10 cellular contexts compared by ENCODE assay signal in the genomic region with DNA sequence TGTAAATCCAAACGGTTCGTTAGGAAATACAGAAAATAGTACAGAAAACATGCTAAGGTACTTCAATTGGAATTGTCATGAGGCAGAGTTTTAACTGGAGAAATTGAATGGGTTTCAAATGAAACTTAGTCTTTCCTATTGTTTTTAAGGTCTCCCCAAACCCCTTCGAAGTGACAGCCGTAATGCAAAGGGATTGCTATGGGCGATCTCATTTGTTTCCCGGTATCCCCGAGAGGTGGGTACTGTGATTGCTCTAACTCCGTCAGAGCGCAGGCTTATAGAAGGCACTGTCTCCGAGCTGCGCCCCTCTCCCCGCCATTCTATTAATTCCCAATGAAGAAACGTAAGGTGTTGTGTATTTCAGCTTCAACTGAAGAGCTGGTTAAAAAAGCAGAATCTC. TPM values are rescaled to one million over a fixed set of nuclear protein-coding genes. Genes with fewer than 3 reads are reported as not detected.
DNase-seq lines count a peak whose midpoint lies in the region; ATAC-seq and TF ChIP-seq lines count a peak whose summit lies in the region.
"Had no signal": no experiment of that assay in that cellular context is flagged by ENCODE, and none has a peak within 500 bp of the region (broad histone marks: within the 10 kb centered on the region; RNA-seq: fewer than 3 reads in every experiment).

No MANE protein-coding gene starts in this region.

- no peak for ATAC-seq in CD4-positive, alpha-beta T cell (ENCODE audit: poor library complexity)
- no peak for ATAC-seq in natural killer cell treated with Interleukin-12 subunit alpha and Interleukin-12 subunit beta and Interleukin-15 and Interleukin-18, amount 100 ng/mL, for 72 hours
- no peak for ATAC-seq in HG03354 (IDR thresholded peaks at IDR 0.05; ENCODE audit: poor library complexity, severe bottlenecking, unreplicated experiment)

- H3K9ac ChIP-seq in HUES64 (ENCODE audit: low read depth, low read length) = peak overlapping the region; percentile 79

- peaks cover 41% of the 10 kb centered on the region for H3K4me1 Mint-ChIP-seq in CD4-positive, alpha-beta T cell (ENCODE audit: low read depth)
- peaks cover 44 to 52% of the 10 kb centered on the region in 2 donors for H3K4me1 Mint-ChIP-seq in natural killer cell treated with Interleukin-12 subunit alpha and Interleukin-12 subunit beta and Interleukin-15 and Interleukin-18, amount 100 ng/mL, for 72 hours (ENCODE audit: low read depth in 2 of 2)

- CTCF ChIA-PET in CD4-positive, alpha-beta T cell (lab: Charles Lee) = interaction anchor here (0.7 to 1.7 kb wide), 5 partner anchors 8 to 300 kb away, joined by 3 to 5 read pairs (median 4); a partner anchor contains a TSS

- WGBS in HUES64 = 56% methylated on average over 13 of the region's 13 CpGs

- peaks cover 17% of the 10 kb centered on the region for H3K27me3 ChIP-seq in CD4-positive, alpha-beta T cell (ENCODE audit: control insufficient read depth, insufficient read depth, low read length)
- H3K27me3 ChIP-seq in HUES64 (ENCODE audit: insufficient read depth, low read length) = peaks cover 62% of the 10 kb centered on the region

- peak overlapping the region; percentile 72 for H3K4me3 ChIP-seq in HUES64 (ENCODE audit: low read length)
- H3K4me3 ChIP-seq in coronary artery = peak overlapping the region; percentile 45
- H3K4me3 ChIP-seq: colonic mucosa had no signal

- no peaks in the 10 kb centered on the region for H3K36me3 Mint-ChIP-seq in CD4-positive, alpha-beta T cell (ENCODE audit: low read depth)
- H3K36me3 Mint-ChIP-seq in natural killer cell treated with Interleukin-12 subunit alpha and Interleukin-12 subunit beta and Interleukin-15 and Interleukin-18, amount 100 ng/mL, for 72 hours = no peaks in the 10 kb centered on the region

- POLR2A ChIA-PET in CD4-positive, alpha-beta T cell (lab: Charles Lee) = interaction anchor here (0.9 to 3.7 kb wide), 9 partner anchors 10 to 355 kb away, joined by 3 to 70 read pairs (median 7); partner anchors contain the start of genes IBA57, RNF187 and TRIM11

- no peaks in the 10 kb centered on the region for H3K9me3 Mint-ChIP-seq in CD4-positive, alpha-beta T cell
- no peaks in the 10 kb centered on the region for H3K9me3 Mint-ChIP-seq in natural killer cell treated with Interleukin-12 subunit alpha and Interleukin-12 subunit beta and Interleukin-15 and Interleukin-18, amount 100 ng/mL, for 72 hours

- no peak for TF ChIP-seq CTCF in CD4-positive, alpha-beta T cell (IDR thresholded peaks at IDR 0.05)
- TF ChIP-seq CTCF in coronary artery (IDR thresholded peaks at IDR 0.05) (no peak), GM20000 (IDR thresholded peaks at IDR 0.05; ENCODE audit: extremely low read depth, missing control alignments) (no peak)

- H3K4me3 Mint-ChIP-seq in CD4-positive, alpha-beta T cell = peak overlapping the region; percentile 88
- H3K4me3 Mint-ChIP-seq in natural killer cell treated with Interleukin-12 subunit alpha and Interleukin-12 subunit beta and Interleukin-15 and Interleukin-18, amount 100 ng/mL, for 72 hours = peak overlapping the region; percentile 87

- H3K9me3 ChIP-seq in CD4-positive, alpha-beta T cell (ENCODE audit: control insufficient read depth, low read length) = no peaks in the 10 kb centered on the region
- H3K9me3 ChIP-seq in HUES64 (ENCODE audit: insufficient read depth, low read depth, low read length) = no peaks in the 10 kb centered on the region
- H3K9me3 ChIP-seq: colonic mucosa, left lung had no signal

- H3K27ac Mint-ChIP-seq in CD4-positive, alpha-beta T cell = peak overlapping the region; percentile 77
- peak overlapping the region; percentile 72 to 86 for H3K27ac Mint-ChIP-seq in natural killer cell treated with Interleukin-12 subunit alpha and Interleukin-12 subunit beta and Interleukin-15 and Interleukin-18, amount 100 ng/mL, for 72 hours

- H3K36me3 ChIP-seq in HUES64 (ENCODE audit: insufficient read depth, low read length) = no peaks in the 10 kb centered on the region
- H3K36me3 ChIP-seq: colonic mucosa, left lung had no signal

- peaks cover 17% of the 10 kb centered on the region for H3K27me3 Mint-ChIP-seq in CD4-positive, alpha-beta T cell
- peaks cover 5 to 14% of the 10 kb centered on the region in 2 donors for H3K27me3 Mint-ChIP-seq in natural killer cell treated with Interleukin-12 subunit alpha and Interleukin-12 subunit beta and Interleukin-15 and Interleukin-18, amount 100 ng/mL, for 72 hours

- intact Hi-C loops in CD4-positive, alpha-beta T cell (cut with DNase I, micrococcal nuclease) = loop anchor here (1.0 to 10.0 kb wide), 3 partner anchors 22 to 330 kb away; partner anchors contain the start of gene RNF187 (in 2 of the 2)

- peaks cover 16% of the 10 kb centered on the region for H3K4me1 ChIP-seq in HUES64 (ENCODE audit: insufficient read depth, low read length)
- H3K4me1 ChIP-seq: colonic mucosa had no signal

- DNase-seq in CD4-positive, alpha-beta T cell = no peak
- DNase-seq in coronary artery (ENCODE audit: low spot score) = no peak
- no peak for DNase-seq in natural killer cell treated with Interleukin-12 subunit alpha and Interleukin-12 subunit beta and Interleukin-15 and Interleukin-18, amount 100 ng/mL, for 72 hours (ENCODE audit: low spot score)
- DNase-seq in AG08396 (ENCODE audit: low spot score) = no peak
- DNase-seq in DMS53 treated with DMSO at 0.1 percent for 48 hours (lab: John Stamatoyannopoulos, UW; ENCODE audit: unreplicated experiment) = no peak
- DNase-seq in GM20000 (ENCODE audit: low spot score) = no peak

- H3K27ac ChIP-seq in CD4-positive, alpha-beta T cell (ENCODE audit: low read depth, low read length) = no peak overlapping the region
- H3K27ac ChIP-seq in HUES64 (ENCODE audit: low read depth, low read length) (peak overlapping the region; percentile 60; the same call in 1 of the 2 replicates), coronary artery (no peak overlapping the region)
- H3K27ac ChIP-seq: colonic mucosa, left lung had no signal

RNA-seq across cellular contexts. Expression of gene RNF187, which starts 22.0 kb away (rescaled TPM):
- total RNA-seq in CD4-positive, alpha-beta T cell = 10 to 100 TPM; 40.7 to 45.1 TPM
- polyA plus RNA-seq in HUES64 (2013, experiment 1 of 2) = 32.9 TPM
- polyA plus RNA-seq in HUES64 (2013, experiment 2 of 2) = 37.1 TPM
- 100 to 1,000 TPM in 1 of 2 donors, 10 to 100 TPM in 1; 69.5 to 106 TPM for total RNA-seq in natural killer cell treated with Interleukin-12 subunit alpha and Interleukin-12 subunit beta and Interleukin-15 and Interleukin-18, amount 100 ng/mL, for 72 hours

RNA-seq across cellular contexts. Expression of gene TRIM17, which starts 48.5 kb away (rescaled TPM):
- under 1 TPM; 0.73 to 0.96 TPM for total RNA-seq in CD4-positive, alpha-beta T cell
- polyA plus RNA-seq in HUES64 (2013, experiment 1 of 2) = 1.7 TPM
- 2.1 TPM for polyA plus RNA-seq in HUES64 (2013, experiment 2 of 2)
- total RNA-seq in natural killer cell treated with Interleukin-12 subunit alpha and Interleukin-12 subunit beta and Interleukin-15 and Interleukin-18, amount 100 ng/mL, for 72 hours = 1 to 10 TPM; 2.0 to 2.2 TPM

RNA-seq across cellular contexts. Expression of gene TRIM11, which starts 58.5 kb away (rescaled TPM):
- 10 to 100 TPM; 32.0 to 32.6 TPM for total RNA-seq in CD4-positive, alpha-beta T cell
- 19.2 TPM for polyA plus RNA-seq in HUES64 (2013, experiment 1 of 2)
- 17.4 TPM for polyA plus RNA-seq in HUES64 (2013, experiment 2 of 2)
- 10 to 100 TPM; 69.2 to 84.7 TPM for total RNA-seq in natural killer cell treated with Interleukin-12 subunit alpha and Interleukin-12 subunit beta and Interleukin-15 and Interleukin-18, amount 100 ng/mL, for 72 hours
